Comparison of ENCODE assay signal across 8 cellular contexts in genomic region chr10:69334258-69335062, GRCh38. TPM values are rescaled to one million over a fixed set of nuclear protein-coding genes. Genes with fewer than 3 reads are reported as not detected.
DNase-seq lines count a peak whose midpoint lies in the region; ATAC-seq and TF ChIP-seq lines count a peak whose summit lies in the region.

No MANE protein-coding gene starts in this region.

- peak overlapping the region; percentile 8 for H3K18ac ChIP-seq in mesendoderm (ENCODE audit: low read length)

- H3K4me1 Mint-ChIP-seq in activated naive CD4-positive, alpha-beta T cell treated with anti-CD3 and anti-CD28 coated beads, Interleukin-2, amount 10 ng/mL, durations not matched to agents 7 days and 5 days, result peaks cover 56% of the 10 kb centered on the region
- peaks cover 55% of the 10 kb centered on the region for H3K4me1 Mint-ChIP-seq in MCF 10A (ENCODE audit: insufficient read depth, unreplicated experiment)

- ATAC-seq in HG03457 (IDR thresholded peaks at IDR 0.05; ENCODE audit: unreplicated experiment), result no peak

- no peak for TF ChIP-seq POLR2A in vagina (IDR thresholded peaks at IDR 0.05)

- H2BK15ac ChIP-seq in mesendoderm (replicated peaks; ENCODE audit: low read depth), result no peak overlapping the region

- H3K4me3 ChIP-seq in mesendoderm (ENCODE audit: low read length) (no peak overlapping the region), vagina (peak overlapping the region; percentile 2 to 17)

- no peak for TF ChIP-seq CTCF in MCF 10A (IDR thresholded peaks at IDR 0.05; ENCODE audit: unreplicated experiment)
- no peak for TF ChIP-seq CTCF in vagina (IDR thresholded peaks at IDR 0.05)

- POLR2A ChIA-PET in MCF 10A (lab: Yijun Ruan, JAX), result interaction anchor here (0.7 to 3.9 kb wide), 4 partner anchors 15 to 233 kb away, joined by 3 to 49 read pairs (median 16); no protein-coding TSS in a partner anchor

- peak overlapping the region; percentile 27 for H3K4ac ChIP-seq in mesendoderm (ENCODE audit: low read depth, low read length)

- H4K8ac ChIP-seq in mesendoderm (ENCODE audit: low read depth, low read length), result no peak overlapping the region

- H3K36me3 ChIP-seq in mesendoderm (ENCODE audit: control insufficient read depth, insufficient read depth, low read length), result no peaks in the 10 kb centered on the region
- H3K36me3 ChIP-seq in vagina, result no peaks in the 10 kb centered on the region

- no peak overlapping the region for H4K5ac ChIP-seq in mesendoderm (ENCODE audit: low read length)

- peak overlapping the region; percentile 60 for H3K9ac ChIP-seq in mesendoderm (ENCODE audit: low read length)

- H2AK5ac ChIP-seq in mesendoderm (ENCODE audit: low read length), result peak overlapping the region; percentile 91

- peaks cover 9% of the 10 kb centered on the region for H3K79me1 ChIP-seq in mesendoderm (ENCODE audit: low read length)

- H3K36me3 Mint-ChIP-seq in activated naive CD4-positive, alpha-beta T cell treated with anti-CD3 and anti-CD28 coated beads, Interleukin-2, amount 10 ng/mL, durations not matched to agents 7 days and 5 days, result peaks cover 26% of the 10 kb centered on the region
- peaks cover 36% of the 10 kb centered on the region for H3K36me3 Mint-ChIP-seq in MCF 10A (ENCODE audit: insufficient read depth, unreplicated experiment)

- H3K9me3 ChIP-seq in vagina, result no peaks in the 10 kb centered on the region

- intact Hi-C loops in MCF 10A (cut with micrococcal nuclease) (loop anchor here (5.0 to 10.0 kb wide), 2 partner anchors 43 to 210 kb away; partner anchors contain the start of gene VPS26A), vagina (cut with DNase I) (no loop called here)

- no peak overlapping the region for H2BK120ac ChIP-seq in mesendoderm (ENCODE audit: low read depth, low read length)

- H3K56ac ChIP-seq in mesendoderm (ENCODE audit: low read length), result peak overlapping the region; percentile 86

- no peak for DNase-seq in activated naive CD4-positive, alpha-beta T cell treated with anti-CD3 and anti-CD28 coated beads, Interleukin-2, amount 10 ng/mL, durations not matched to agents 7 days and 5 days
- no peak for DNase-seq in activated naive CD4-positive, alpha-beta T cell treated with Interleukin-2 at 50 U/mL for 16 hours
- no peak for DNase-seq in MCF 10A (ENCODE audit: unreplicated experiment)
- peak; percentile 92 for DNase-seq in mesendoderm
- DNase-seq in vagina (ENCODE audit: extremely low spot score in 2 of 2), result no peak
- no peak for DNase-seq in NCI-H774 (lab: John Stamatoyannopoulos, UW)
- no peak for DNase-seq in DMS79 (lab: John Stamatoyannopoulos, UW)

- peak overlapping the region; percentile 90 for H3K23ac ChIP-seq in mesendoderm (ENCODE audit: low read length)

- no peaks in the 10 kb centered on the region for H3K27me3 Mint-ChIP-seq in activated naive CD4-positive, alpha-beta T cell treated with anti-CD3 and anti-CD28 coated beads, Interleukin-2, amount 10 ng/mL, durations not matched to agents 7 days and 5 days
- H3K27me3 Mint-ChIP-seq in MCF 10A (ENCODE audit: insufficient read depth, unreplicated experiment), result no peaks in the 10 kb centered on the region

- H3K9me3 Mint-ChIP-seq in activated naive CD4-positive, alpha-beta T cell treated with anti-CD3 and anti-CD28 coated beads, Interleukin-2, amount 10 ng/mL, durations not matched to agents 7 days and 5 days, result no peaks in the 10 kb centered on the region
- no peaks in the 10 kb centered on the region for H3K9me3 Mint-ChIP-seq in MCF 10A (ENCODE audit: unreplicated experiment)

- no peaks in the 10 kb centered on the region for H3K27me3 ChIP-seq in mesendoderm (ENCODE audit: insufficient read depth, low read length, poor library complexity)
- H3K27me3 ChIP-seq in vagina, result no peaks in the 10 kb centered on the region

- peak overlapping the region; percentile 78 for H3K27ac Mint-ChIP-seq in activated naive CD4-positive, alpha-beta T cell treated with anti-CD3 and anti-CD28 coated beads, Interleukin-2, amount 10 ng/mL, durations not matched to agents 7 days and 5 days
- peak overlapping the region; percentile 93 for H3K27ac Mint-ChIP-seq in MCF 10A (ENCODE audit: low read depth, unreplicated experiment)

- peak overlapping the region; percentile 21 for H3K4me3 Mint-ChIP-seq in activated naive CD4-positive, alpha-beta T cell treated with anti-CD3 and anti-CD28 coated beads, Interleukin-2, amount 10 ng/mL, durations not matched to agents 7 days and 5 days
- H3K4me3 Mint-ChIP-seq in MCF 10A (ENCODE audit: unreplicated experiment), result peak overlapping the region; percentile 16

- BruUV-seq in MCF 10A (replicated peaks; lab: Mats Ljungman, UMichigan), result no TSS peak

- no CpG with 5 or more reads among the region's 19 CpGs for WGBS in mesendoderm (ENCODE audit: extremely low coverage, insufficient coverage, low lambda C conversion rate)

- CTCF ChIA-PET in activated naive CD4-positive, alpha-beta T cell treated with anti-CD3 and anti-CD28 coated beads, Interleukin-2, amount 10 ng/mL, durations not matched to agents 7 days and 5 days (lab: Charles Lee), result interaction anchor here (0.9 to 1.0 kb wide), 2 partner anchors 11 to 15 kb away, joined by 3 to 5 read pairs; no protein-coding TSS in a partner anchor
- CTCF ChIA-PET in MCF 10A (lab: Yijun Ruan, JAX), result interaction anchor here (1.3 kb wide), 1 partner anchor 25 kb away, joined by 4 read pairs; no protein-coding TSS in a partner anchor

- H3K79me2 ChIP-seq in mesendoderm (ENCODE audit: control insufficient read depth, insufficient read depth, low read length), result peaks cover 90% of the 10 kb centered on the region

- H3K4me2 ChIP-seq in mesendoderm (ENCODE audit: low read length), result no peak overlapping the region

- peak overlapping the region; percentile 61 for H3K27ac ChIP-seq in mesendoderm (ENCODE audit: low read depth, low read length)
- peak overlapping the region; percentile 74 for H3K27ac ChIP-seq in vagina

- H3K4me1 ChIP-seq in mesendoderm (ENCODE audit: control insufficient read depth, low read depth, low read length), result peaks cover 41% of the 10 kb centered on the region
- peaks cover 99% of the 10 kb centered on the region for H3K4me1 ChIP-seq in vagina

- H2BK5ac ChIP-seq in mesendoderm (ENCODE audit: low read length), result peak overlapping the region; percentile 93

RNA-seq across cellular contexts. Expression of gene HK1, which starts 56.2 kb away (rescaled TPM):
- 126 and 134 TPM in 2 replicates for total RNA-seq in MCF 10A (2022)
- polyA plus RNA-seq in mesendoderm (2013, experiment 1 of 2), result 114 TPM
- 114 TPM for polyA plus RNA-seq in mesendoderm (2013, experiment 2 of 2)
- total RNA-seq in vagina, result 106 TPM
